ENCODE assay signal across 8 cellular contexts in genomic region chr6:8063762-8064637, GRCh38. TPM values are rescaled to one million over a fixed set of nuclear protein-coding genes. Genes with fewer than 3 reads are reported as not detected.
A peak's percentile ranks its signal among the peaks of the same experiment; 100 is the strongest.
DNase-seq lines count a peak whose midpoint lies in the region; ATAC-seq, FAIRE-seq and TF ChIP-seq lines count a peak whose summit lies in the region.

A gene with protein sequence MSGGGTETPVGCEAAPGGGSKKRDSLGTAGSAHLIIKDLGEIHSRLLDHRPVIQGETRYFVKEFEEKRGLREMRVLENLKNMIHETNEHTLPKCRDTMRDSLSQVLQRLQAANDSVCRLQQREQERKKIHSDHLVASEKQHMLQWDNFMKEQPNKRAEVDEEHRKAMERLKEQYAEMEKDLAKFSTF (minus strand): TSS chr6:8064389. CDS start chr6:8064376, 13 bp downstream.

- H3K27me3 ChIP-seq in WERI-Rb-1 (ENCODE audit: insufficient read depth, low read depth, severe bottlenecking) (no peaks in the 10 kb centered on the region), mammary epithelial cell (ENCODE audit: insufficient read depth, low read length) (no peaks in the 10 kb centered on the region), small intestine (ENCODE audit: control insufficient read depth in 2 of 2, insufficient read depth in 2 of 2, low read length in 2 of 2) (no peaks in the 10 kb centered on the region)

- peak within 1 kb of the TSS; percentile 100 for H2AFZ ChIP-seq in mammary epithelial cell (ENCODE audit: low read depth, low read length)

- BruUV-seq in mammary epithelial cell (replicated peaks; lab: Mats Ljungman, UMichigan), result TSS peak; percentile 18

- peaks cover 6% of the 10 kb centered on the region for H3K79me2 ChIP-seq in mammary epithelial cell (ENCODE audit: insufficient read depth, low read length)

- H3K9ac ChIP-seq in mammary epithelial cell (ENCODE audit: insufficient read depth, low read length), result peak within 1 kb of the TSS; percentile 86

- TF ChIP-seq CTCF in WERI-Rb-1 (IDR thresholded peaks at IDR 0.05; ENCODE audit: low read depth, low read length) (peak; percentile 16; the same call in 1 of the 2 replicates), mammary epithelial cell (conservative IDR thresholded peaks at IDR 0.05 in 1 of 2, IDR thresholded peaks at IDR 0.05 in 1 of 2; ENCODE audit: extremely low read depth in 1 of 2, insufficient read depth in 1 of 2, low read depth in 1 of 2, low read length in 2 of 2) (peak in 1 of 2 donors; percentile 0)

- 0% methylated on average over 25 of the region's 64 CpGs for WGBS in mammary epithelial cell (ENCODE audit: low coverage, missing lambda C conversion rate)
- 0% methylated on average over 47 to 64 of the region's 64 CpGs for WGBS in small intestine, 3 donors

- intact Hi-C loops in mammary epithelial cell (cut with micrococcal nuclease), result loop anchor here (1.0 kb wide), 1 partner anchor 446 kb away; no protein-coding TSS in a partner anchor

- no peak for FAIRE-seq in small intestine (lab: Jason Lieb, UNC)

- H3K27ac ChIP-seq in WERI-Rb-1 (peak within 1 kb of the TSS; percentile 85), mammary epithelial cell (ENCODE audit: insufficient read depth, low read depth, low read length) (peak within 1 kb of the TSS; percentile 88), small intestine (ENCODE audit: low read depth in 1 of 2, low read length in 1 of 2) (peak within 1 kb of the TSS; percentile 93 to 95)

- H3K4me3 ChIP-seq in WERI-Rb-1 (ENCODE audit: low read depth, low read length) (peak within 1 kb of the TSS; percentile 83), mammary epithelial cell (replicated peaks in 1 of 3; ENCODE audit: insufficient read depth in 1 of 3, low read depth in 2 of 3, low read length in 3 of 3) (peak within 1 kb of the TSS; percentile 81 to 97 (median 87)), small intestine (ENCODE audit: low read depth in 1 of 2, low read length in 2 of 2) (peak within 1 kb of the TSS; percentile 78 to 98)

- dilution Hi-C loops in mammary epithelial cell (cut with HindIII; ENCODE audit: low sequenced_read_pairs), result no loop called here

- H3K4me2 ChIP-seq in mammary epithelial cell (ENCODE audit: insufficient read depth, low read depth, low read length), result peak within 1 kb of the TSS; percentile 90

- ATAC-seq in GM18873 (IDR thresholded peaks at IDR 0.05; ENCODE audit: low FRiP score, unreplicated experiment) (peak; percentile 90), HG03139 (IDR thresholded peaks at IDR 0.05; ENCODE audit: unreplicated experiment) (peak; percentile 93)

- H3K9me3 ChIP-seq in WERI-Rb-1 (ENCODE audit: severe bottlenecking), result no peaks in the 10 kb centered on the region
- H3K9me3 ChIP-seq in mammary epithelial cell (replicated peaks; ENCODE audit: insufficient read depth, low read length), result no peaks in the 10 kb centered on the region
- H3K9me3 ChIP-seq in small intestine (ENCODE audit: control insufficient read depth, low read depth), result no peaks in the 10 kb centered on the region

- peaks cover 29% of the 10 kb centered on the region for H3K36me3 ChIP-seq in WERI-Rb-1
- no peaks in the 10 kb centered on the region for H3K36me3 ChIP-seq in mammary epithelial cell (ENCODE audit: insufficient read depth, low read length)
- H3K36me3 ChIP-seq in small intestine (ENCODE audit: control insufficient read depth in 2 of 2, insufficient read depth in 2 of 2, low read length in 2 of 2), result no peaks in the 10 kb centered on the region

- in situ Hi-C loops in ACHN (cut with HindIII; ENCODE audit: low pct_ligation_motif_present, low pct_unique_long_range_greater_than_20kb, low sequenced_read_pairs), result no loop called here
- in situ Hi-C loops in mammary epithelial cell (cut with MboI; ENCODE audit: low sequenced_read_pairs in 2 of 2), result no loop called here

- CTCF ChIA-PET in mammary epithelial cell (lab: Charles Lee; ENCODE audit: low non-redundant PET), result interaction anchor here (0.6 to 0.7 kb wide), 2 partner anchors 70 to 72 kb away, joined by 4 to 17 read pairs; no protein-coding TSS in a partner anchor

- peaks cover 4% of the 10 kb centered on the region for H3K4me1 ChIP-seq in mammary epithelial cell (ENCODE audit: insufficient read depth, low read length)
- H3K4me1 ChIP-seq in small intestine (ENCODE audit: control insufficient read depth in 2 of 2, insufficient read depth in 1 of 2, low read depth in 1 of 2, low read length in 1 of 2), result peaks cover 2 to 5% of the 10 kb centered on the region in 2 donors

- DNase-seq in ACHN (peak; percentile 96), NCI-H2227 (lab: John Stamatoyannopoulos, UW; ENCODE audit: unreplicated experiment) (peak; percentile 99), WERI-Rb-1 (peak; percentile 100), mammary epithelial cell (peak; percentile 92), iPS-NIHi11 (ENCODE audit: low spot score) (peak; percentile 88), small intestine (peak; percentile 98)

- H4K20me1 ChIP-seq in mammary epithelial cell (ENCODE audit: insufficient read depth, low read length), result no peaks in the 10 kb centered on the region

RNA-seq across cellular contexts. Expression of the gene that starts here (rescaled TPM):
- total RNA-seq in mammary epithelial cell, result 10 to 100 TPM in 1 of 2 donors, 1 to 10 TPM in 1; 9.0 to 11.9 TPM
- polyA plus RNA-seq in mammary epithelial cell, result 4.2 TPM
- polyA minus RNA-seq in mammary epithelial cell, result 4.4 TPM
- polyA plus RNA-seq in small intestine, result 10 to 100 TPM in 1 of 3 donors, 1 to 10 TPM in 2; 3.2 to 11.9 (median 5.1) TPM

Comparison
In these comparisons a context has a peak if more than half of its experiments do, and no peak if none do; other contexts are left out.
1. Peak in every context shown above with its lines: DNase-seq, ATAC-seq, H3K4me3 ChIP-seq and H3K27ac ChIP-seq.